ENCODE assay signal across 1 cellular context in the genomic region with DNA sequence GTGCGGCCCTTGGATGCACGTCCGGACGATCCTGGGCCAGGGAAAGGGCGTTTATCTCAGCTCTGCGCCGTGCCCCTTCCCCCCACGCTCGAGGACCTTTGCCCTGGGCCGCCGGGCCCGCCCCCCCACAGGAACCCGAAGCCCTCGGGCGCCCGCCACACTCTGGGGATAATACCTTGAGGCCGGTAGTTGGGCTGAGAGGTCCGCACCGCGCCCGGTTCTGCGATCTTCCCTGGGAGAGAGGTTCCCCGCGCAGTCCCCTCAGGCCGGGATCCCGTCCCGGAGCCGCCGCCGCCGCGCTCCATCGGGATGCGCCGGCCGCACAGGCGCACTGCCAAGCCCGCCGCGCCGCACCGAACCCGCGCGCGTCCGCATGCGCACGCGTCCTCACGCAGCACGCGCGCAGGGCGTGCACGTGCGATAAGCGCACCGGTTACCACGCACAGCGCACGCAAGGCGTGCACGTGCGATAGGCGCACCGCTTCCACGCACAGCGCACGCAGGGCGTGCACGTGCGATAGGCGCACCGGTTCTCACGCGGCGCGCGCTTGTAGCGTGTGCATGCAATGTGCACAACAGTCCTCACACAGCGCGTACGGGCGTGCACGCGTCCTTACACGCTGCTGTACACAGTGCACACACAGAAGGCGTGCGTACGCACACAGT.
TF ChIP-seq lines count a peak whose summit lies in the region.

A gene (minus strand): TSS at position 333 of the 666 bp plus-strand sequence. CDS start 28 bp downstream, at position 305.

TF ChIP-seq in HepG2, 621 proteins besides CTCF, POLR2A, EP300 and RAD21 (continued from another document):
- TF ChIP-seq, protein P1, sequence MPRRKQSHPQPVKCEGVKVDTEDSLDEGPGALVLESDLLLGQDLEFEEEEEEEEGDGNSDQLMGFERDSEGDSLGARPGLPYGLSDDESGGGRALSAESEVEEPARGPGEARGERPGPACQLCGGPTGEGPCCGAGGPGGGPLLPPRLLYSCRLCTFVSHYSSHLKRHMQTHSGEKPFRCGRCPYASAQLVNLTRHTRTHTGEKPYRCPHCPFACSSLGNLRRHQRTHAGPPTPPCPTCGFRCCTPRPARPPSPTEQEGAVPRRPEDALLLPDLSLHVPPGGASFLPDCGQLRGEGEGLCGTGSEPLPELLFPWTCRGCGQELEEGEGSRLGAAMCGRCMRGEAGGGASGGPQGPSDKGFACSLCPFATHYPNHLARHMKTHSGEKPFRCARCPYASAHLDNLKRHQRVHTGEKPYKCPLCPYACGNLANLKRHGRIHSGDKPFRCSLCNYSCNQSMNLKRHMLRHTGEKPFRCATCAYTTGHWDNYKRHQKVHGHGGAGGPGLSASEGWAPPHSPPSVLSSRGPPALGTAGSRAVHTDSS (CRISPR knock-in tag; conservative IDR thresholded peaks at IDR 0.05) = no peak
- TF ChIP-seq ZNF224 (CRISPR knock-in tag; IDR thresholded peaks at IDR 0.05) = no peak
- TF ChIP-seq, protein P2, sequence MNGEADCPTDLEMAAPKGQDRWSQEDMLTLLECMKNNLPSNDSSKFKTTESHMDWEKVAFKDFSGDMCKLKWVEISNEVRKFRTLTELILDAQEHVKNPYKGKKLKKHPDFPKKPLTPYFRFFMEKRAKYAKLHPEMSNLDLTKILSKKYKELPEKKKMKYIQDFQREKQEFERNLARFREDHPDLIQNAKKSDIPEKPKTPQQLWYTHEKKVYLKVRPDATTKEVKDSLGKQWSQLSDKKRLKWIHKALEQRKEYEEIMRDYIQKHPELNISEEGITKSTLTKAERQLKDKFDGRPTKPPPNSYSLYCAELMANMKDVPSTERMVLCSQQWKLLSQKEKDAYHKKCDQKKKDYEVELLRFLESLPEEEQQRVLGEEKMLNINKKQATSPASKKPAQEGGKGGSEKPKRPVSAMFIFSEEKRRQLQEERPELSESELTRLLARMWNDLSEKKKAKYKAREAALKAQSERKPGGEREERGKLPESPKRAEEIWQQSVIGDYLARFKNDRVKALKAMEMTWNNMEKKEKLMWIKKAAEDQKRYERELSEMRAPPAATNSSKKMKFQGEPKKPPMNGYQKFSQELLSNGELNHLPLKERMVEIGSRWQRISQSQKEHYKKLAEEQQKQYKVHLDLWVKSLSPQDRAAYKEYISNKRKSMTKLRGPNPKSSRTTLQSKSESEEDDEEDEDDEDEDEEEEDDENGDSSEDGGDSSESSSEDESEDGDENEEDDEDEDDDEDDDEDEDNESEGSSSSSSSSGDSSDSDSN (CRISPR knock-in tag; IDR thresholded peaks at IDR 0.05) = peak; percentile 42; the same call in 1 of the 2 replicates
